Comparison of ENCODE assay signal across 8 cellular contexts in the genomic region with DNA sequence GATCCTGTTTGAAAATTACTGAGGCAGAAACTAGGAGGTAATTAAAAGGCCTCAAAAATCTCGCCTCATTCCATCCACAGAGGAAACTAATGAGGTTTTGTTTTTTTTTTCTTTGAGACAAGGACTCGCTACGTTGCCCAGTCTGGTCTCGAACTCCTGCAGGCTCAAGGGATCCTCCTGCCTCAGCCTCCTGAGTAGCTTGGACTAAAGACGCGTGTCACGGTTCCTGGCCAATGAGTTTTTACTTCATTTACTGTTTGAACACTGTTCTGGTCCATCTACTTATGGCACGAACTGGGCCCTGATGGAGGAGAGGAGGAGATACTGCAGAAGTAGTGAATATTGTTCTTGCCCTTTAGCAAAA. TPM values are rescaled to one million over a fixed set of nuclear protein-coding genes. Genes with fewer than 3 reads are reported as not detected.
DNase-seq lines count a peak whose midpoint lies in the region; ATAC-seq and TF ChIP-seq lines count a peak whose summit lies in the region.

No MANE protein-coding gene starts in this region.

- BruUV-seq in OCI-LY7 (replicated peaks; lab: Mats Ljungman, UMichigan): TSS peak; percentile 97

- H3K9me2 ChIP-seq in OCI-LY7 (ENCODE audit: insufficient read depth, low read length): no peaks in the 10 kb centered on the region

- H3K27ac Mint-ChIP-seq in CD8-positive, alpha-beta memory T cell: peak overlapping the region; percentile 90 to 98 (median 98)
- H3K27ac Mint-ChIP-seq in endothelial cell (ENCODE audit: unreplicated experiment) (peak overlapping the region; percentile 94), osteocyte (ENCODE audit: unreplicated experiment) (peak overlapping the region; percentile 96)

- peaks cover 35% of the 10 kb centered on the region for H3K4me1 ChIP-seq in CD8-positive, alpha-beta memory T cell (ENCODE audit: insufficient read depth, low read length)
- H3K4me1 ChIP-seq in OCI-LY7 (ENCODE audit: insufficient read depth, low read length, poor library complexity, severe bottlenecking): peaks cover 32% of the 10 kb centered on the region

- no peak for TF ChIP-seq CTCF in OCI-LY7 (conservative IDR thresholded peaks at IDR 0.05; ENCODE audit: low read length)
- TF ChIP-seq CTCF in endothelial cell (IDR thresholded peaks at IDR 0.05; ENCODE audit: unreplicated experiment): no peak
- no peak for TF ChIP-seq CTCF in osteocyte (IDR thresholded peaks at IDR 0.05)

- H3K27me3 Mint-ChIP-seq in CD8-positive, alpha-beta memory T cell: peaks cover 0 to 2% of the 10 kb centered on the region in 2 donors
- peaks cover 8% of the 10 kb centered on the region for H3K27me3 Mint-ChIP-seq in endothelial cell (ENCODE audit: unreplicated experiment)
- H3K27me3 Mint-ChIP-seq in osteocyte (ENCODE audit: unreplicated experiment): no peaks in the 10 kb centered on the region

- H3K27ac ChIP-seq in CD8-positive, alpha-beta memory T cell (ENCODE audit: low read depth, low read length): peak overlapping the region; percentile 90
- peak overlapping the region; percentile 70 for H3K27ac ChIP-seq in OCI-LY7 (ENCODE audit: low read depth, low read length, poor library complexity, severe bottlenecking)

- H3K27me3 ChIP-seq in CD8-positive, alpha-beta memory T cell (ENCODE audit: insufficient read depth, low read length, poor library complexity, severe bottlenecking): no peaks in the 10 kb centered on the region

- H3K4me3 ChIP-seq in CD8-positive, alpha-beta memory T cell (ENCODE audit: low read length): peak overlapping the region; percentile 82
- peak overlapping the region; percentile 95 for H3K4me3 ChIP-seq in OCI-LY7 (ENCODE audit: low read depth, low read length, poor library complexity, severe bottlenecking)

- no peaks in the 10 kb centered on the region for H3K9me3 ChIP-seq in CD8-positive, alpha-beta memory T cell (ENCODE audit: low read length)
- no peaks in the 10 kb centered on the region for H3K9me3 ChIP-seq in OCI-LY7 (ENCODE audit: low read length)

- intact Hi-C loops in OCI-LY7 (cut with micrococcal nuclease; ENCODE audit: unreplicated experiment): no loop called here

- H4K20me1 ChIP-seq in OCI-LY7 (ENCODE audit: insufficient read depth, low read length): peaks cover 9% of the 10 kb centered on the region; the same call in 1 of the 2 replicates

- H3K4me2 ChIP-seq in OCI-LY7 (ENCODE audit: low read length): peak overlapping the region; percentile 90

- peaks cover 23% of the 10 kb centered on the region for H3K36me3 ChIP-seq in CD8-positive, alpha-beta memory T cell (ENCODE audit: insufficient read depth, low read length)
- peaks cover 53% of the 10 kb centered on the region for H3K36me3 ChIP-seq in OCI-LY7 (ENCODE audit: insufficient read depth, low read length)

- no peak for ATAC-seq in GM19467 (IDR thresholded peaks at IDR 0.05; ENCODE audit: unreplicated experiment)
- no peak for ATAC-seq in HG02610 (IDR thresholded peaks at IDR 0.05; ENCODE audit: unreplicated experiment)
- ATAC-seq in HG03139 (IDR thresholded peaks at IDR 0.05; ENCODE audit: unreplicated experiment): no peak

- peaks cover 2 to 56% (median 15%) of the 10 kb centered on the region in 3 donors for H3K36me3 Mint-ChIP-seq in CD8-positive, alpha-beta memory T cell
- H3K36me3 Mint-ChIP-seq in endothelial cell (ENCODE audit: low read depth, unreplicated experiment) (peaks cover 34% of the 10 kb centered on the region), osteocyte (ENCODE audit: unreplicated experiment) (peaks cover 16% of the 10 kb centered on the region)

- H3K79me2 ChIP-seq in OCI-LY7 (ENCODE audit: insufficient read depth, low read depth, low read length): peaks cover 35% of the 10 kb centered on the region

- CTCF ChIA-PET in CD8-positive, alpha-beta memory T cell (lab: Charles Lee): interaction anchor here (1.0 to 4.0 kb wide), 6 partner anchors 11 to 472 kb away, joined by 3 to 38 read pairs (median 8); partner anchors contain the start of genes RPL23A, SDF2, SUPT6H and TLCD1
- CTCF ChIA-PET in OCI-LY7 (lab: Charles Lee; ENCODE audit: unreplicated experiment): interaction anchor here (0.6 to 2.3 kb wide), 3 partner anchors 15 to 155 kb away, joined by 3 to 13 read pairs (median 3); partner anchors contain the start of genes SDF2 and SUPT6H

- peak overlapping the region; percentile 60; the same call in 1 of the 2 replicates for H2AFZ ChIP-seq in OCI-LY7 (ENCODE audit: low read length)

- H3K4me1 Mint-ChIP-seq in CD8-positive, alpha-beta memory T cell: peaks cover 35 to 53% (median 42%) of the 10 kb centered on the region in 3 donors
- H3K4me1 Mint-ChIP-seq in endothelial cell (ENCODE audit: unreplicated experiment) (peaks cover 31% of the 10 kb centered on the region), osteocyte (ENCODE audit: unreplicated experiment) (peaks cover 29% of the 10 kb centered on the region)

- H3K4me3 Mint-ChIP-seq in CD8-positive, alpha-beta memory T cell: peak overlapping the region; percentile 86 to 96 (median 93)
- H3K4me3 Mint-ChIP-seq in endothelial cell (ENCODE audit: unreplicated experiment): peak overlapping the region; percentile 76
- peak overlapping the region; percentile 70 for H3K4me3 Mint-ChIP-seq in osteocyte (ENCODE audit: unreplicated experiment)

- H3K9me3 Mint-ChIP-seq in CD8-positive, alpha-beta memory T cell: no peaks in the 10 kb centered on the region
- H3K9me3 Mint-ChIP-seq in endothelial cell (ENCODE audit: unreplicated experiment) (no peaks in the 10 kb centered on the region), osteocyte (ENCODE audit: unreplicated experiment) (no peaks in the 10 kb centered on the region)

- POLR2A ChIA-PET in CD8-positive, alpha-beta memory T cell (lab: Charles Lee): interaction anchor here (0.6 to 3.6 kb wide), 13 partner anchors 13 to 920 kb away, joined by 3 to 27 read pairs (median 4); partner anchors contain the start of genes ALDOC, IFT20, NUFIP2 and PHF12
- POLR2A ChIA-PET in OCI-LY7 (lab: Charles Lee): interaction anchor here (0.6 to 3.3 kb wide), 5 partner anchors 11 to 334 kb away, joined by 3 to 17 read pairs (median 4); partner anchors contain the start of genes SDF2 and SUPT6H

- DNase-seq in CD8-positive, alpha-beta memory T cell: no peak
- no peak for DNase-seq in OCI-LY7 (ENCODE audit: low spot score)
- peak; percentile 5 for DNase-seq in endothelial cell (ENCODE audit: low spot score)
- DNase-seq in osteocyte (ENCODE audit: extremely low spot score, unreplicated experiment): no peak
- no peak for DNase-seq in SIG-M5 treated with dmso at 0.1 percent for 504 hours (lab: John Stamatoyannopoulos, UW; ENCODE audit: unreplicated experiment)

RNA-seq across cellular contexts. Expression of gene BLTP2, which starts 0.6 kb away (rescaled TPM):
- 100 to 1,000 TPM; 176 to 192 TPM for total RNA-seq in CD8-positive, alpha-beta memory T cell
- 44.5 TPM for polyA plus RNA-seq in CD8-positive, alpha-beta memory T cell
- total RNA-seq in OCI-LY7 (2014; rRNA removed; shearing (Covaris generic)): 147 and 151 TPM in 2 replicates
- 177 and 185 TPM in 2 replicates for total RNA-seq in OCI-LY7 (2022)
- total RNA-seq in endothelial cell (ENCODE audit: unreplicated experiment): 203 TPM
- 159 and 173 TPM in 2 replicates for total RNA-seq in osteocyte

RNA-seq across cellular contexts. Expression of gene SDF2, which starts 16.1 kb away (rescaled TPM):
- 10 to 100 TPM; 51.4 to 55.1 TPM for total RNA-seq in CD8-positive, alpha-beta memory T cell
- polyA plus RNA-seq in CD8-positive, alpha-beta memory T cell: 94.9 TPM
- total RNA-seq in OCI-LY7 (2014; rRNA removed; shearing (Covaris generic)): 31.2 and 31.8 TPM in 2 replicates
- total RNA-seq in OCI-LY7 (2022): 32.9 and 38.6 TPM in 2 replicates
- total RNA-seq in endothelial cell (ENCODE audit: unreplicated experiment): 52.8 TPM
- total RNA-seq in osteocyte: 71.0 and 73.0 TPM in 2 replicates

RNA-seq across cellular contexts. Expression of gene SUPT6H, which starts 16.4 kb away (rescaled TPM):
- 10 to 100 TPM; 80.0 to 88.4 TPM for total RNA-seq in CD8-positive, alpha-beta memory T cell
- polyA plus RNA-seq in CD8-positive, alpha-beta memory T cell: 20.1 TPM
- 32.1 and 33.7 TPM in 2 replicates for total RNA-seq in OCI-LY7 (2014; rRNA removed; shearing (Covaris generic))
- 70.4 and 76.5 TPM in 2 replicates for total RNA-seq in OCI-LY7 (2022)
- total RNA-seq in endothelial cell (ENCODE audit: unreplicated experiment): 87.4 TPM
- total RNA-seq in osteocyte: 91.2 and 92.0 TPM in 2 replicates

RNA-seq across cellular contexts. Expression of gene RSKR, which starts 31.6 kb away (rescaled TPM):
- 10 to 100 TPM; 18.4 to 19.3 TPM for total RNA-seq in CD8-positive, alpha-beta memory T cell
- polyA plus RNA-seq in CD8-positive, alpha-beta memory T cell: 0.22 TPM
- 24.7 and 30.4 TPM in 2 replicates for total RNA-seq in OCI-LY7 (2014; rRNA removed; shearing (Covaris generic))
- total RNA-seq in OCI-LY7 (2022): 59.6 and 66.2 TPM in 2 replicates
- total RNA-seq in endothelial cell (ENCODE audit: unreplicated experiment): 25.1 TPM
- total RNA-seq in osteocyte: 7.9 and 10.3 TPM in 2 replicates

RNA-seq across cellular contexts. Expression of gene SPAG5, which starts 46.7 kb away (rescaled TPM):
- 10 to 100 TPM; 77.8 to 79.7 TPM for total RNA-seq in CD8-positive, alpha-beta memory T cell
- polyA plus RNA-seq in CD8-positive, alpha-beta memory T cell: 3.5 TPM
- 161 and 163 TPM in 2 replicates for total RNA-seq in OCI-LY7 (2014; rRNA removed; shearing (Covaris generic))
- total RNA-seq in OCI-LY7 (2022): 152 and 156 TPM in 2 replicates
- 28.5 TPM for total RNA-seq in endothelial cell (ENCODE audit: unreplicated experiment)
- total RNA-seq in osteocyte: 15.2 and 15.6 TPM in 2 replicates
